1 cellular context compared by ENCODE assay signal in the genomic region with DNA sequence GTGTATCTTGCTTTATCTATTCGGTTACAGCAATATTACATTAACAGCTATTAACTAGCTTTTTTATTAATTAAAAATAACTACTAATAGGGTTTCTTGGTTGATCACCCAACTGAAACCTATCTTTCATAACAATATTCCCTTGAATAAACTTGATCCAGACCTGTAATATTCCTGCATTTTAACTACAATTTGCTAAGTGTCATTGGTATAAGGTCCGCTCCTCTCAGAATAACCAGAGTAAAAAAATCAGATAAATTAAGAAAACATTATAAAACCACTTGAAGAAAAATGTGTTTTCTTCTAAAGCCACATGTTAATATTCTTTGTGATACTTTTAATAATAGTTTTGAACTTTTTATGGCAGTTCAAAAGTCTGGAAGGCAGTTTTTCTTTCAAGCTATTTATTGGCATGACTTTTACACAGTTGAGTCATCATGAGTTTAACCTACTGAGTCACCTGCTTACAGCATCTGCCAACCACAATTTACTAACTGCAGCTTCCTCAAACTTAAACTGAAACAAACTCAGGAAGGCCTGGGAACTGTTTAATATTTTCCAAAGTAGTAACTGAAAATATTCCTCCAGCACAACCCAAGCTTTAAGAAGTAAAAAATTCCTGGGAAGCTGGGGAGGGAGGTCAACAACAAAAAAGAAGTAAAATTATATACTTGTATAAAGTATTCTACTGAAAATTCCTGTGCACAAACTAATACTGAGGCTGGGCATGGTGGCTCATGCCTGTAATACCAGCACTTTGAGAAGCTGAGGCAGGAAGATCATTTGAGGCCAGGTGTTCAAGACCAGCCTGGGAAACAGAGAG.
TF ChIP-seq lines count a peak whose summit lies in the region.

No MANE protein-coding gene starts in this region.

TF ChIP-seq in K562, 482 proteins besides CTCF, POLR2A, EP300 and RAD21 (continued from another document and continues in another):
- TF ChIP-seq, protein P1, sequence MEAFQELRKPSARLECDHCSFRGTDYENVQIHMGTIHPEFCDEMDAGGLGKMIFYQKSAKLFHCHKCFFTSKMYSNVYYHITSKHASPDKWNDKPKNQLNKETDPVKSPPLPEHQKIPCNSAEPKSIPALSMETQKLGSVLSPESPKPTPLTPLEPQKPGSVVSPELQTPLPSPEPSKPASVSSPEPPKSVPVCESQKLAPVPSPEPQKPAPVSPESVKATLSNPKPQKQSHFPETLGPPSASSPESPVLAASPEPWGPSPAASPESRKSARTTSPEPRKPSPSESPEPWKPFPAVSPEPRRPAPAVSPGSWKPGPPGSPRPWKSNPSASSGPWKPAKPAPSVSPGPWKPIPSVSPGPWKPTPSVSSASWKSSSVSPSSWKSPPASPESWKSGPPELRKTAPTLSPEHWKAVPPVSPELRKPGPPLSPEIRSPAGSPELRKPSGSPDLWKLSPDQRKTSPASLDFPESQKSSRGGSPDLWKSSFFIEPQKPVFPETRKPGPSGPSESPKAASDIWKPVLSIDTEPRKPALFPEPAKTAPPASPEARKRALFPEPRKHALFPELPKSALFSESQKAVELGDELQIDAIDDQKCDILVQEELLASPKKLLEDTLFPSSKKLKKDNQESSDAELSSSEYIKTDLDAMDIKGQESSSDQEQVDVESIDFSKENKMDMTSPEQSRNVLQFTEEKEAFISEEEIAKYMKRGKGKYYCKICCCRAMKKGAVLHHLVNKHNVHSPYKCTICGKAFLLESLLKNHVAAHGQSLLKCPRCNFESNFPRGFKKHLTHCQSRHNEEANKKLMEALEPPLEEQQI (IDR thresholded peaks at IDR 0.05) = peak; percentile 85; the same call in 1 of the 2 replicates
- TF ChIP-seq POLR2H (tag; IDR thresholded peaks at IDR 0.05; ENCODE audit: low read depth) = 0 out of 2 replicates have a peak, but pooled peaks have one; percentile 45
- 0 out of 2 replicates have a peak, but pooled peaks have one; percentile 21 for TF ChIP-seq CTBP1 (IDR thresholded peaks at IDR 0.05; ENCODE audit: borderline replicate concordance)
- peak; percentile 88 for TF ChIP-seq SMARCA4 (IDR thresholded peaks at IDR 0.05)
- TF ChIP-seq TRIM24 (IDR thresholded peaks at IDR 0.05) = peak; percentile 33 to 51; a peak in 3 of 4 replicates
- TF ChIP-seq, protein P2, sequence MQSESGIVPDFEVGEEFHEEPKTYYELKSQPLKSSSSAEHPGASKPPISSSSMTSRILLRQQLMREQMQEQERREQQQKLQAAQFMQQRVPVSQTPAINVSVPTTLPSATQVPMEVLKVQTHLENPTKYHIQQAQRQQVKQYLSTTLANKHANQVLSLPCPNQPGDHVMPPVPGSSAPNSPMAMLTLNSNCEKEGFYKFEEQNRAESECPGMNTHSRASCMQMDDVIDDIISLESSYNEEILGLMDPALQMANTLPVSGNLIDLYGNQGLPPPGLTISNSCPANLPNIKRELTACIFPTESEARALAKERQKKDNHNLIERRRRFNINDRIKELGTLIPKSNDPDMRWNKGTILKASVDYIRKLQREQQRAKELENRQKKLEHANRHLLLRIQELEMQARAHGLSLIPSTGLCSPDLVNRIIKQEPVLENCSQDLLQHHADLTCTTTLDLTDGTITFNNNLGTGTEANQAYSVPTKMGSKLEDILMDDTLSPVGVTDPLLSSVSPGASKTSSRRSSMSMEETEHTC (IDR thresholded peaks at IDR 0.05) = peak; percentile 34; the same call in 1 of the 2 replicates
- TF ChIP-seq MTA1 (IDR thresholded peaks at IDR 0.05; ENCODE audit: borderline replicate concordance) = peak; percentile 15; the same call in 1 of the 2 replicates
- no peak for TF ChIP-seq TCF15 (CRISPR knock-in tag; IDR thresholded peaks at IDR 0.05)
- TF ChIP-seq DPF2 (IDR thresholded peaks at IDR 0.05) = peak; percentile 88
- no peak for TF ChIP-seq ZNF639 (CRISPR knock-in tag; conservative IDR thresholded peaks at IDR 0.05 in 1 of 2, IDR thresholded peaks at IDR 0.05 in 1 of 2)
- TF ChIP-seq MEIS2 (IDR thresholded peaks at IDR 0.05; ENCODE audit: partially characterized antibody) = peak; percentile 68
- no peak for TF ChIP-seq ETS2 (tag; IDR thresholded peaks at IDR 0.05; ENCODE audit: borderline replicate concordance, poor library complexity, severe bottlenecking)
- peak; percentile 56; the same call in 1 of the 2 replicates for TF ChIP-seq MAFK (IDR thresholded peaks at IDR 0.05; ENCODE audit: low read length)
- no peak for TF ChIP-seq TAF9B (IDR thresholded peaks at IDR 0.05; ENCODE audit: partially characterized antibody)
- 0 out of 2 replicates have a peak, but pooled peaks have one; percentile 54 for TF ChIP-seq C11orf30 (IDR thresholded peaks at IDR 0.05; ENCODE audit: low read depth)
- TF ChIP-seq EP400 (IDR thresholded peaks at IDR 0.05) = peak; percentile 48
- no peak for TF ChIP-seq XRCC3 (IDR thresholded peaks at IDR 0.05)
- 0 out of 2 replicates have a peak, but pooled peaks have one; percentile 49 for TF ChIP-seq ZNF589 (CRISPR knock-in tag; IDR thresholded peaks at IDR 0.05; ENCODE audit: low read depth)
- TF ChIP-seq FOXA3 (CRISPR knock-in tag; conservative IDR thresholded peaks at IDR 0.05 in 1 of 2, IDR thresholded peaks at IDR 0.05 in 1 of 2) = no peak
- no peak for TF ChIP-seq RAD51 (IDR thresholded peaks at IDR 0.05; ENCODE audit: borderline replicate concordance, low read depth)
- 0 out of 2 replicates have a peak, but pooled peaks have one; percentile 32 for TF ChIP-seq CREM (IDR thresholded peaks at IDR 0.05; ENCODE audit: low read depth)
- no peak for TF ChIP-seq ASH1L (IDR thresholded peaks at IDR 0.05; ENCODE audit: borderline replicate concordance, low read depth, partially characterized antibody)
- no peak for TF ChIP-seq E2F1 (CRISPR knock-in tag; IDR thresholded peaks at IDR 0.05)
- no peak for TF ChIP-seq FOXK1 (CRISPR knock-in tag; IDR thresholded peaks at IDR 0.05; ENCODE audit: borderline replicate concordance)
- no peak for TF ChIP-seq NR2C2 (CRISPR knock-in tag; IDR thresholded peaks at IDR 0.05)
- TF ChIP-seq NR2C2 (tag; IDR thresholded peaks at IDR 0.05) = 0 out of 2 replicates have a peak, but pooled peaks have one; percentile 11
- TF ChIP-seq, protein P3, sequence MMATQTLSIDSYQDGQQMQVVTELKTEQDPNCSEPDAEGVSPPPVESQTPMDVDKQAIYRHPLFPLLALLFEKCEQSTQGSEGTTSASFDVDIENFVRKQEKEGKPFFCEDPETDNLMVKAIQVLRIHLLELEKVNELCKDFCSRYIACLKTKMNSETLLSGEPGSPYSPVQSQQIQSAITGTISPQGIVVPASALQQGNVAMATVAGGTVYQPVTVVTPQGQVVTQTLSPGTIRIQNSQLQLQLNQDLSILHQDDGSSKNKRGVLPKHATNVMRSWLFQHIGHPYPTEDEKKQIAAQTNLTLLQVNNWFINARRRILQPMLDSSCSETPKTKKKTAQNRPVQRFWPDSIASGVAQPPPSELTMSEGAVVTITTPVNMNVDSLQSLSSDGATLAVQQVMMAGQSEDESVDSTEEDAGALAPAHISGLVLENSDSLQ (IDR thresholded peaks at IDR 0.05) = 0 out of 2 replicates have a peak, but pooled peaks have one; percentile 12
- no peak for TF ChIP-seq DNMT1 (IDR thresholded peaks at IDR 0.05)
- TF ChIP-seq ELF1 (tag; IDR thresholded peaks at IDR 0.05) = peak; percentile 62
- TF ChIP-seq MNT (conservative IDR thresholded peaks at IDR 0.05) = 0 out of 4 replicates have a peak, but pooled peaks have one; percentile 19 to 31
- TF ChIP-seq CBX3 (IDR thresholded peaks at IDR 0.05; ENCODE audit: borderline replicate concordance in 1 of 2, low read length in 2 of 2) = 0 out of 3 replicates have a peak, but pooled peaks of 1 of the 2 experiments have one; percentile 39
- TF ChIP-seq ELK1 (CRISPR knock-in tag; IDR thresholded peaks at IDR 0.05) = no peak
- TF ChIP-seq FOXM1 (IDR thresholded peaks at IDR 0.05; ENCODE audit: low read depth) = peak; percentile 88
- TF ChIP-seq FOXM1 (CRISPR knock-in tag; IDR thresholded peaks at IDR 0.05; ENCODE audit: low read depth) = no peak
- peak; percentile 52; the same call in 1 of the 2 replicates for TF ChIP-seq BHLHE40 (IDR thresholded peaks at IDR 0.05; ENCODE audit: low read length)
- peak in 1 of 2 experiments; percentile 66; a peak in 1 of 4 replicates for TF ChIP-seq RCOR1 (IDR thresholded peaks at IDR 0.05; ENCODE audit: borderline replicate concordance in 1 of 2, low read depth in 2 of 2, low read length in 2 of 2)
- TF ChIP-seq NR2F6 (CRISPR knock-in tag; IDR thresholded peaks at IDR 0.05) = no peak
- no peak for TF ChIP-seq TGIF2 (CRISPR knock-in tag; IDR thresholded peaks at IDR 0.05)
- no peak for TF ChIP-seq GMEB1 (CRISPR knock-in tag; IDR thresholded peaks at IDR 0.05)
- no peak for TF ChIP-seq DIDO1 (tag; IDR thresholded peaks at IDR 0.05; ENCODE audit: low read depth)
- TF ChIP-seq TEAD4 (IDR thresholded peaks at IDR 0.05; ENCODE audit: low read length) = peak; percentile 49; the same call in 1 of the 2 replicates
- no peak for TF ChIP-seq TEAD4 (CRISPR knock-in tag; IDR thresholded peaks at IDR 0.05; ENCODE audit: borderline replicate concordance)
- TF ChIP-seq ZNF766 (CRISPR knock-in tag; conservative IDR thresholded peaks at IDR 0.05) = 0 out of 2 replicates have a peak, but pooled peaks have one; percentile 29
- TF ChIP-seq LCOR (CRISPR knock-in tag; IDR thresholded peaks at IDR 0.05) = 0 out of 2 replicates have a peak, but pooled peaks have one; percentile 60
- peak; percentile 33; the same call in 1 of the 2 replicates for TF ChIP-seq L3MBTL2 (IDR thresholded peaks at IDR 0.05)
- TF ChIP-seq ATF1 (CRISPR knock-in tag; IDR thresholded peaks at IDR 0.05) = no peak
- 0 out of 2 replicates have a peak, but pooled peaks have one; percentile 21 for TF ChIP-seq ATF1 (tag; IDR thresholded peaks at IDR 0.05)
- peak; percentile 99 for TF ChIP-seq FOSL1 (tag; conservative IDR thresholded peaks at IDR 0.05)
- peak; percentile 43; the same call in 1 of the 2 replicates for TF ChIP-seq LEF1 (IDR thresholded peaks at IDR 0.05)
- peak; percentile 64 for TF ChIP-seq FOS (IDR thresholded peaks at IDR 0.05; ENCODE audit: extremely low read depth, insufficient read length)
- TF ChIP-seq, protein P4, sequence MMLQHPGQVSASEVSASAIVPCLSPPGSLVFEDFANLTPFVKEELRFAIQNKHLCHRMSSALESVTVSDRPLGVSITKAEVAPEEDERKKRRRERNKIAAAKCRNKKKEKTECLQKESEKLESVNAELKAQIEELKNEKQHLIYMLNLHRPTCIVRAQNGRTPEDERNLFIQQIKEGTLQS (IDR thresholded peaks at IDR 0.05) = peak; percentile 96
- TF ChIP-seq, protein P4 (CRISPR knock-in tag; conservative IDR thresholded peaks at IDR 0.05) = no peak
- peak; percentile 77 for TF ChIP-seq ARID1B (IDR thresholded peaks at IDR 0.05)
- TF ChIP-seq SIN3B (IDR thresholded peaks at IDR 0.05; ENCODE audit: low read depth) = no peak
